ENCODE assay signal across 9 cellular contexts in genomic region chr15:74835312-74835823, GRCh38. TPM values are rescaled to one million over a fixed set of nuclear protein-coding genes. Genes with fewer than 3 reads are reported as not detected.
A peak's percentile ranks its signal among the peaks of the same experiment; 100 is the strongest.
DNase-seq lines count a peak whose midpoint lies in the region; ATAC-seq and TF ChIP-seq lines count a peak whose summit lies in the region.
"Had no signal": no experiment of that assay in that cellular context is flagged by ENCODE, and none has a peak within 500 bp of the region (broad histone marks: within the 10 kb centered on the region; RNA-seq: fewer than 3 reads in every experiment).

No MANE protein-coding gene starts in this region.

- H3K27ac ChIP-seq in A673 (ENCODE audit: low read depth, low read length, poor library complexity, severe bottlenecking) (no peak overlapping the region), foreskin keratinocyte (no peak overlapping the region)

- H3K4me1 ChIP-seq in A673 (ENCODE audit: insufficient read depth, low read length, poor library complexity, severe bottlenecking), result no peaks in the 10 kb centered on the region
- H3K4me1 ChIP-seq in NT2/D1 (ENCODE audit: insufficient read depth, insufficient read length), result peaks cover 34% of the 10 kb centered on the region
- H3K4me1 ChIP-seq in foreskin keratinocyte, result no peaks in the 10 kb centered on the region

- H3K27me3 ChIP-seq in A673 (replicated peaks; ENCODE audit: insufficient read depth, low read depth, low read length, poor library complexity) (no peaks in the 10 kb centered on the region), NT2/D1 (ENCODE audit: insufficient read depth, insufficient read length) (no peaks in the 10 kb centered on the region), foreskin keratinocyte (peaks cover 12% of the 10 kb centered on the region)

- POLR2A ChIA-PET in A673 (lab: Charles Lee; ENCODE audit: low non-redundant PET), result no interaction called here

- ATAC-seq in foreskin keratinocyte (peak; percentile 97), GM19463 (IDR thresholded peaks at IDR 0.05; ENCODE audit: unreplicated experiment) (no peak)

- no peaks in the 10 kb centered on the region for H3K9me3 ChIP-seq in A673 (ENCODE audit: low read depth, low read length, poor library complexity, severe bottlenecking)
- no peaks in the 10 kb centered on the region for H3K9me3 ChIP-seq in NT2/D1 (ENCODE audit: insufficient read depth, low read length)

- H3K4me3 ChIP-seq in A673 (ENCODE audit: low read depth, low read length, poor library complexity, severe bottlenecking), result no peak overlapping the region
- H3K4me3 ChIP-seq in GM12875 (ENCODE audit: low read depth, low read length), result no peak overlapping the region
- no peak overlapping the region for H3K4me3 ChIP-seq in NT2/D1 (ENCODE audit: insufficient read length, low read depth)

- intact Hi-C loops in A673 (cut with micrococcal nuclease; ENCODE audit: unreplicated experiment), result loop anchor here (5.0 kb wide), 1 partner anchor 63 kb away; no protein-coding TSS in a partner anchor
- intact Hi-C loops in posterior cingulate gyrus (cut with DNase I), result loop anchor here (5.0 kb wide), 1 partner anchor 63 kb away; no protein-coding TSS in a partner anchor

- TF ChIP-seq CTCF in A673 (conservative IDR thresholded peaks at IDR 0.05; ENCODE audit: low read depth, low read length) (peak; percentile 87), GM12875 (IDR thresholded peaks at IDR 0.05; ENCODE audit: borderline replicate concordance, insufficient read depth, low read depth, low read length) (peak; percentile 86), foreskin keratinocyte (conservative IDR thresholded peaks at IDR 0.05) (peak; percentile 98)

- H3K36me3 ChIP-seq in A673 (ENCODE audit: insufficient read depth, low read length, poor library complexity, severe bottlenecking), result peaks cover 4% of the 10 kb centered on the region
- peaks cover 38% of the 10 kb centered on the region for H3K36me3 ChIP-seq in NT2/D1 (ENCODE audit: insufficient read depth, insufficient read length, low read length)

- no TSS peak for BruUV-seq in A673 (replicated peaks; lab: Mats Ljungman, UMichigan)

- peak; percentile 77 for DNase-seq in A673 (ENCODE audit: low spot score)
- DNase-seq in NT2/D1 (ENCODE audit: low read depth, low spot score), result peak; percentile 79
- DNase-seq in activated T-cell treated with anti-CD3 and anti-CD28 coated beads, Interleukin-2, amount 50 U/mL, for 48 hours, result peak; percentile 70 to 74
- peak; percentile 45 to 69 for DNase-seq in foreskin keratinocyte
- peak in 7 of 10 donors; percentile 49 to 90 (median 54) for DNase-seq in posterior cingulate gyrus
- no peak for DNase-seq in OCI-M2 (lab: John Stamatoyannopoulos, UW; ENCODE audit: unreplicated experiment)

- H3K9ac ChIP-seq in NT2/D1 (ENCODE audit: insufficient read length, low read depth), result no peak overlapping the region

- CTCF ChIA-PET in A673 (lab: Charles Lee), result interaction anchor here (1.4 kb wide), 1 partner anchor 64 kb away, joined by 7 read pairs; no protein-coding TSS in a partner anchor

RNA-seq across cellular contexts. Expression of gene ULK3, which starts 7.6 kb away (rescaled TPM):
- total RNA-seq in A673 (2021) (53.3 and 58.3 TPM in 2 replicates), foreskin keratinocyte (9.4 and 9.8 TPM in 2 replicates)
- polyA plus RNA-seq in foreskin keratinocyte, result 9.1 TPM in 2 replicates

RNA-seq across cellular contexts. Expression of gene CPLX3, which starts 8.9 kb away (rescaled TPM):
- 0.17 and 0.28 TPM in 2 replicates for total RNA-seq in A673 (2021)
- total RNA-seq in foreskin keratinocyte, result not detected in 2 replicates
- not detected in 2 replicates for polyA plus RNA-seq in foreskin keratinocyte
- total RNA-seq: glomerular endothelial cell had no signal

RNA-seq across cellular contexts. Expression of gene LMAN1L, which starts 22.7 kb away (rescaled TPM):
- total RNA-seq in A673 (2021) (0.80 TPM in 1 of 2 replicates, not detected in the other), foreskin keratinocyte (not detected in 2 replicates)
- not detected in 2 replicates for polyA plus RNA-seq in foreskin keratinocyte

RNA-seq across cellular contexts. Expression of gene SCAMP2, which starts 37.8 kb away (rescaled TPM):
- 77.9 and 94.4 TPM in 2 replicates for total RNA-seq in A673 (2021)
- 44.9 and 47.5 TPM in 2 replicates for total RNA-seq in foreskin keratinocyte
- 53.2 and 56.6 TPM in 2 replicates for polyA plus RNA-seq in foreskin keratinocyte

RNA-seq across cellular contexts. Expression of gene CSK, which starts 53.5 kb away (rescaled TPM):
- total RNA-seq in A673 (2021) (90.8 and 103 TPM in 2 replicates), foreskin keratinocyte (39.7 and 47.8 TPM in 2 replicates)
- polyA plus RNA-seq in foreskin keratinocyte, result 46.0 and 53.0 TPM in 2 replicates
